In genomic region chr15:91100561-91101355, GRCh38 we compare ENCODE assay signal across 8 cellular contexts. TPM values are rescaled to one million over a fixed set of nuclear protein-coding genes. Genes with fewer than 3 reads are reported as not detected.
DNase-seq lines count a peak whose midpoint lies in the region; ATAC-seq and TF ChIP-seq lines count a peak whose summit lies in the region.

No MANE protein-coding gene starts in this region.

- TF ChIP-seq EP300 in ovary (IDR thresholded peaks at IDR 0.05) = no peak

- H3K4me3 Mint-ChIP-seq in CD14-positive monocyte = peak overlapping the region; percentile 67 to 85

- H3K4me1 ChIP-seq in ovary (ENCODE audit: insufficient read depth) = no peaks in the 10 kb centered on the region

- no peaks in the 10 kb centered on the region for H3K9me3 ChIP-seq in ovary

- ATAC-seq in GM21515 (IDR thresholded peaks at IDR 0.05; ENCODE audit: unreplicated experiment) = peak; percentile 4
- ATAC-seq in esophagus mucosa = peak; percentile 15
- no peak for ATAC-seq in GM18907 (IDR thresholded peaks at IDR 0.05; ENCODE audit: unreplicated experiment)

- peaks cover 0 to 17% (median 10%) of the 10 kb centered on the region in 7 donors for H3K9me3 Mint-ChIP-seq in CD14-positive monocyte

- intact Hi-C loops in CD14-positive monocyte (cut with micrococcal nuclease) = no loop called here
- intact Hi-C loops in ovary (cut with DNase I) = no loop called here

- H3K27ac Mint-ChIP-seq in CD14-positive monocyte = no peak overlapping the region

- H3K27me3 Mint-ChIP-seq in CD14-positive monocyte (ENCODE audit: low read depth in 3 of 3) = peaks cover 70 to 87% (median 78%) of the 10 kb centered on the region in 3 donors

- TF ChIP-seq POLR2A in ovary (IDR thresholded peaks at IDR 0.05) = no peak

- no peaks in the 10 kb centered on the region for H3K36me3 ChIP-seq in ovary

- no peak overlapping the region for H3K27ac ChIP-seq in ovary

- peaks cover 0 to 5% of the 10 kb centered on the region in 2 donors for H3K36me3 Mint-ChIP-seq in CD14-positive monocyte

- WGBS in ovary, 3 donors = 5 to 6% (median 5%) methylated on average over 22 of the region's 22 CpGs

- DNase-seq in CD14-positive monocyte (ENCODE audit: low spot score) (no peak), RPMI8226 (peak; percentile 5), ovary (no peak), NCI-H128 (lab: John Stamatoyannopoulos, UW; ENCODE audit: unreplicated experiment) (no peak), foreskin melanocyte (no peak)

- TF ChIP-seq CTCF in CD14-positive monocyte (IDR thresholded peaks at IDR 0.05) (no peak), ovary (IDR thresholded peaks at IDR 0.05) (no peak)

- H3K4me3 ChIP-seq in ovary = peak overlapping the region; percentile 17

- peaks cover 15% of the 10 kb centered on the region for H3K4me1 Mint-ChIP-seq in CD14-positive monocyte

- H3K27me3 ChIP-seq in ovary = no peaks in the 10 kb centered on the region

RNA-seq across cellular contexts. Expression of gene SV2B, which starts 0.7 kb away (rescaled TPM):
- polyA plus RNA-seq in CD14-positive monocyte (not detected), ovary (under 1 TPM; 0.10 to 0.93 TPM)
- total RNA-seq in esophagus mucosa (0.28 TPM), ovary (1 to 10 TPM in 1 of 7 donors, under 1 TPM in 5, not detected in 1; 0.11 to 1.3 (median 0.22) TPM)
